ENCODE assay signal across 1 cellular context in genomic region chr4:26426892-26427291, GRCh38.
TF ChIP-seq lines count a peak whose summit lies in the region.

No MANE protein-coding gene starts in this region.

TF ChIP-seq in GM23338, 12 proteins besides CTCF, POLR2A, EP300 and RAD21:
- TF ChIP-seq ZNF462 (CRISPR knock-in tag; IDR thresholded peaks at IDR 0.05) (no peak), NANOG (IDR thresholded peaks at IDR 0.05; ENCODE audit: borderline replicate concordance) (no peak), EZH2 (IDR thresholded peaks at IDR 0.05; ENCODE audit: low read depth, unreplicated experiment) (no peak), JUNB (IDR thresholded peaks at IDR 0.05; ENCODE audit: unreplicated experiment) (no peak), ZNF331 (CRISPR knock-in tag; IDR thresholded peaks at IDR 0.05; ENCODE audit: low read depth) (no peak), ZNF114 (CRISPR knock-in tag; IDR thresholded peaks at IDR 0.05) (no peak)
- TF ChIP-seq, protein P1, sequence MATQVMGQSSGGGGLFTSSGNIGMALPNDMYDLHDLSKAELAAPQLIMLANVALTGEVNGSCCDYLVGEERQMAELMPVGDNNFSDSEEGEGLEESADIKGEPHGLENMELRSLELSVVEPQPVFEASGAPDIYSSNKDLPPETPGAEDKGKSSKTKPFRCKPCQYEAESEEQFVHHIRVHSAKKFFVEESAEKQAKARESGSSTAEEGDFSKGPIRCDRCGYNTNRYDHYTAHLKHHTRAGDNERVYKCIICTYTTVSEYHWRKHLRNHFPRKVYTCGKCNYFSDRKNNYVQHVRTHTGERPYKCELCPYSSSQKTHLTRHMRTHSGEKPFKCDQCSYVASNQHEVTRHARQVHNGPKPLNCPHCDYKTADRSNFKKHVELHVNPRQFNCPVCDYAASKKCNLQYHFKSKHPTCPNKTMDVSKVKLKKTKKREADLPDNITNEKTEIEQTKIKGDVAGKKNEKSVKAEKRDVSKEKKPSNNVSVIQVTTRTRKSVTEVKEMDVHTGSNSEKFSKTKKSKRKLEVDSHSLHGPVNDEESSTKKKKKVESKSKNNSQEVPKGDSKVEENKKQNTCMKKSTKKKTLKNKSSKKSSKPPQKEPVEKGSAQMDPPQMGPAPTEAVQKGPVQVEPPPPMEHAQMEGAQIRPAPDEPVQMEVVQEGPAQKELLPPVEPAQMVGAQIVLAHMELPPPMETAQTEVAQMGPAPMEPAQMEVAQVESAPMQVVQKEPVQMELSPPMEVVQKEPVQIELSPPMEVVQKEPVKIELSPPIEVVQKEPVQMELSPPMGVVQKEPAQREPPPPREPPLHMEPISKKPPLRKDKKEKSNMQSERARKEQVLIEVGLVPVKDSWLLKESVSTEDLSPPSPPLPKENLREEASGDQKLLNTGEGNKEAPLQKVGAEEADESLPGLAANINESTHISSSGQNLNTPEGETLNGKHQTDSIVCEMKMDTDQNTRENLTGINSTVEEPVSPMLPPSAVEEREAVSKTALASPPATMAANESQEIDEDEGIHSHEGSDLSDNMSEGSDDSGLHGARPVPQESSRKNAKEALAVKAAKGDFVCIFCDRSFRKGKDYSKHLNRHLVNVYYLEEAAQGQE (IDR thresholded peaks at IDR 0.05; ENCODE audit: unreplicated experiment) = no peak
